Comparison of ENCODE assay signal across 38 cellular contexts in genomic region chr11:118671254-118671653, GRCh38. TPM values are rescaled to one million over a fixed set of nuclear protein-coding genes. Genes with fewer than 3 reads are reported as not detected.
"Had no signal": no experiment of that assay in that cellular context is flagged by ENCODE, and none has a peak within 500 bp of the region (broad histone marks: within the 10 kb centered on the region; RNA-seq: fewer than 3 reads in every experiment).

No MANE protein-coding gene starts in this region.

- DNase-seq: activated B cell treated with CpG ODN at 0.5 μM for 24 hours; activated CD4-positive, alpha-beta memory T cell treated with anti-CD3 and anti-CD28 coated beads for 36 hours; activated CD4-positive, alpha-beta T cell treated with anti-CD3 and anti-CD28 coated beads for 4 hours; activated CD4-positive, alpha-beta T cell treated with anti-CD3 and anti-CD28 coated beads, Interleukin-2, amount 10 ng/mL, durations not matched to agents 24 days and 14 days; activated CD4-positive, alpha-beta T cell treated with anti-CD3 and anti-CD28 coated beads, Interleukin-2, amount 50 U/mL, for 1 hour; activated CD4-positive, alpha-beta T cell treated with anti-CD3 and anti-CD28 coated beads, Interleukin-2, amount 50 U/mL, for 4 hours; activated CD4-positive, CD25-positive, alpha-beta regulatory T cell treated with anti-CD3 and anti-CD28 coated beads, Interleukin-2, amount 50 U/mL, for 72 hours; activated CD8-positive, alpha-beta memory T cell treated with anti-CD3 and anti-CD28 coated beads, Interleukin-2, amount 50 U/mL, for 4 hours; activated CD8-positive, alpha-beta T cell treated with anti-CD3 and anti-CD28 coated beads for 36 hours; activated gamma-delta T cell treated with Interleukin-2 at 50 U/mL for 16 hours; activated naive CD4-positive, alpha-beta T cell; activated naive CD4-positive, alpha-beta T cell treated with anti-CD3 and anti-CD28 coated beads for 36 hours; activated naive CD4-positive, alpha-beta T cell treated with anti-CD3 and anti-CD28 coated beads, Interleukin-2, amount 50 U/mL, for 16 hours; activated naive CD8-positive, alpha-beta T cell treated with anti-CD3 and anti-CD28 coated beads for 36 hours; activated T-cell treated with anti-CD3 and anti-CD28 coated beads for 4 hours; activated T-cell treated with anti-CD3 and anti-CD28 coated beads, Interleukin-2, amount 50 U/mL, for 48 hours; adrenal gland; amniotic stem cell; body of pancreas; brain microvascular endothelial cell; central memory CD4-positive, alpha-beta T cell; T-cell; T-helper 17 cell; T-helper 9 cell had no signal

- H3K27me3 ChIP-seq: adrenal gland, body of pancreas, breast epithelium had no signal

- FAIRE-seq: astrocyte, TTC549 had no signal

- H3K27ac ChIP-seq: adrenal gland, body of pancreas, brain microvascular endothelial cell, breast epithelium, VCaP had no signal

- H3K36me3 ChIP-seq: adrenal gland, brain microvascular endothelial cell, breast epithelium had no signal

- H3K4me3 Mint-ChIP-seq: activated B cell treated with CpG ODN at 0.5 μM for 24 hours; activated CD4-positive, alpha-beta memory T cell treated with anti-CD3 and anti-CD28 coated beads for 36 hours; activated CD4-positive, alpha-beta T cell treated with anti-CD3 and anti-CD28 coated beads, Interleukin-2, amount 10 ng/mL, durations not matched to agents 24 days and 14 days; activated CD8-positive, alpha-beta T cell treated with anti-CD3 and anti-CD28 coated beads for 36 hours; activated naive CD4-positive, alpha-beta T cell treated with anti-CD3 and anti-CD28 coated beads for 36 hours; activated naive CD8-positive, alpha-beta T cell treated with anti-CD3 and anti-CD28 coated beads for 36 hours; activated T-cell treated with anti-CD3 and anti-CD28 coated beads, Interleukin-2, amount 50 U/mL, for 24 hours; activated T-helper 1 cell treated with anti-CD3 and anti-CD28 coated beads, Interleukin-12 subunit alpha, Interleukin-12 subunit beta, Interleukin-2, Interleukin-4 antibody, amounts not matched to agents 30 ng/mL and 10 ng/mL and 1 ng/mL, durations not matched to agents 14 hours and 24 hours and 36 hours; activated T-helper 17 cell treated with anti-CD3 and anti-CD28 coated beads, Interleukin-2, amount 50 U/mL, for 72 hours; T-cell; T-helper 17 cell; T-helper 2 cell treated with Interferon-gamma antibody and Interleukin-4, amounts not matched to agents 5 μg/mL and 100 μg/mL, for 36 hours had no signal

- H3K27me3 Mint-ChIP-seq: activated CD8-positive, alpha-beta T cell treated with anti-CD3 and anti-CD28 coated beads for 36 hours; activated naive CD8-positive, alpha-beta T cell treated with anti-CD3 and anti-CD28 coated beads for 36 hours; activated T-cell treated with anti-CD3 and anti-CD28 coated beads, Interleukin-2, amount 50 U/mL, for 24 hours; activated T-helper 17 cell treated with anti-CD3 and anti-CD28 coated beads, Interleukin-2, amount 50 U/mL, for 72 hours had no signal

- H3K9me3 Mint-ChIP-seq: activated naive CD4-positive, alpha-beta T cell treated with anti-CD3 and anti-CD28 coated beads, Interleukin-2, amount 50 U/mL, for 72 hours; activated T-helper 1 cell treated with anti-CD3 and anti-CD28 coated beads, Interleukin-12 subunit alpha, Interleukin-12 subunit beta, Interleukin-2, Interleukin-4 antibody, amounts not matched to agents 30 ng/mL and 10 ng/mL and 1 ng/mL, durations not matched to agents 14 hours and 24 hours and 36 hours; activated T-helper 17 cell treated with anti-CD3 and anti-CD28 coated beads, Interleukin-2, amount 50 U/mL, for 72 hours; T-helper 2 cell treated with Interferon-gamma antibody and Interleukin-4, amounts not matched to agents 5 μg/mL and 100 μg/mL, for 36 hours had no signal

- H3K4me3 ChIP-seq: adrenal gland, body of pancreas, breast epithelium had no signal

- ATAC-seq: activated CD8-positive, alpha-beta T cell treated with anti-CD3 and anti-CD28 coated beads for 36 hours; activated naive CD4-positive, alpha-beta T cell treated with anti-CD3 and anti-CD28 coated beads, Interleukin-2, amount 50 U/mL, for 72 hours; activated T-helper 17 cell treated with anti-CD3 and anti-CD28 coated beads, Interleukin-2, amount 50 U/mL, for 72 hours; body of pancreas; T-cell; T-helper 17 cell had no signal

- H3K36me3 Mint-ChIP-seq: activated CD4-positive, alpha-beta memory T cell treated with anti-CD3 and anti-CD28 coated beads for 36 hours; activated naive CD4-positive, alpha-beta T cell treated with anti-CD3 and anti-CD28 coated beads, Interleukin-2, amount 50 U/mL, for 72 hours; activated naive CD8-positive, alpha-beta T cell treated with anti-CD3 and anti-CD28 coated beads for 36 hours; T-cell had no signal

- H3K4me1 ChIP-seq: adrenal gland, body of pancreas, breast epithelium had no signal

- H3K4me1 Mint-ChIP-seq: activated B cell treated with CpG ODN at 0.5 μM for 24 hours; activated T-helper 17 cell treated with anti-CD3 and anti-CD28 coated beads, Interleukin-2, amount 50 U/mL, for 72 hours had no signal

- H3K27ac Mint-ChIP-seq: activated B cell treated with CpG ODN at 0.5 μM for 24 hours; activated CD4-positive, alpha-beta memory T cell treated with anti-CD3 and anti-CD28 coated beads for 36 hours; activated CD4-positive, alpha-beta T cell treated with anti-CD3 and anti-CD28 coated beads, Interleukin-2, amount 10 ng/mL, durations not matched to agents 24 days and 14 days; activated CD8-positive, alpha-beta T cell treated with anti-CD3 and anti-CD28 coated beads for 36 hours; activated naive CD4-positive, alpha-beta T cell treated with anti-CD3 and anti-CD28 coated beads for 36 hours; activated naive CD4-positive, alpha-beta T cell treated with anti-CD3 and anti-CD28 coated beads, Interleukin-2, amount 50 U/mL, for 72 hours; activated naive CD8-positive, alpha-beta T cell treated with anti-CD3 and anti-CD28 coated beads for 36 hours; activated T-cell treated with anti-CD3 and anti-CD28 coated beads, Interleukin-2, amount 50 U/mL, for 24 hours; activated T-helper 1 cell treated with anti-CD3 and anti-CD28 coated beads, Interleukin-12 subunit alpha, Interleukin-12 subunit beta, Interleukin-2, Interleukin-4 antibody, amounts not matched to agents 30 ng/mL and 10 ng/mL and 1 ng/mL, durations not matched to agents 14 hours and 24 hours and 36 hours; activated T-helper 17 cell treated with anti-CD3 and anti-CD28 coated beads, Interleukin-2, amount 50 U/mL, for 72 hours; T-cell; T-helper 17 cell; T-helper 2 cell treated with Interferon-gamma antibody and Interleukin-4, amounts not matched to agents 5 μg/mL and 100 μg/mL, for 36 hours had no signal

- H3K9me3 ChIP-seq: adrenal gland, body of pancreas, breast epithelium had no signal

RNA-seq across cellular contexts. Expression of gene TREH, which starts 8.2 kb away (rescaled TPM):
- total RNA-seq: activated B cell treated with CpG ODN at 0.5 μM for 24 hours; activated CD4-positive, alpha-beta memory T cell treated with anti-CD3 and anti-CD28 coated beads for 36 hours; activated CD4-positive, alpha-beta T cell treated with anti-CD3 and anti-CD28 coated beads, Interleukin-2, amount 10 ng/mL, durations not matched to agents 24 days and 14 days; activated CD8-positive, alpha-beta memory T cell treated with anti-CD3 and anti-CD28 coated beads for 36 hours; activated CD8-positive, alpha-beta T cell treated with anti-CD3 and anti-CD28 coated beads for 36 hours; activated naive CD4-positive, alpha-beta T cell treated with anti-CD3 and anti-CD28 coated beads for 36 hours; activated naive CD4-positive, alpha-beta T cell treated with anti-CD3 and anti-CD28 coated beads, Interleukin-2, amount 50 U/mL, for 72 hours; activated naive CD8-positive, alpha-beta T cell treated with anti-CD3 and anti-CD28 coated beads for 36 hours; activated T-helper 1 cell treated with anti-CD3 and anti-CD28 coated beads, Interleukin-12 subunit alpha, Interleukin-12 subunit beta, Interleukin-2, Interleukin-4 antibody, amounts not matched to agents 30 ng/mL and 10 ng/mL and 1 ng/mL, durations not matched to agents 14 hours and 24 hours and 36 hours; activated T-helper 17 cell treated with anti-CD3 and anti-CD28 coated beads, Interleukin-2, amount 50 U/mL, for 72 hours; adrenal gland; aorta; astrocyte; breast epithelium; cardiac septum; cerebellum; T-cell; T-helper 1 cell treated with Interleukin-12 subunit alpha and Interleukin-12 subunit beta and Interleukin-4 antibody, amounts not matched to agents 30 ng/mL and 1 ng/mL, for 36 hours; T-helper 17 cell had no signal
